In the genomic region with DNA sequence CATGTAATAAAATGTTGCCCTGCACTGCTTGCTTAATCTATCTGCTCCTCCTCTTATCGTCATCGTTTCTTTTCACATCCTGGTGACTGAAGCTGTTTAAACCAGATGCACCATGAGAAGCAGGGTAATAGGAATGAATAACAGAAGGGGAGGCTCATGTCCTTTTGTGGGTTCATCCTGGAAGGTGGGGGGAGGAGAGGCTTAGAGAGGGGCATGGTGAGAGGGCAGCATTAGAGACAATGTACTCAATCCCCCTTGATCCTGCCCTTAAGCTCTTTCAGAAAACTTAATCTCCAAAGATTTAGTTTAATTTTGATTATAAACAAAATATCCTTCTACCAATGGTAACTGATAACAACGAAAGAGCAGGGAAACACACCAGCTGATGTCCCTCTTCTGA, we compare ENCODE assay signal across 1 cellular context.
TF ChIP-seq lines count a peak whose summit lies in the region.

No MANE protein-coding gene starts in this region.

TF ChIP-seq in GM23338, 12 proteins besides CTCF, POLR2A, EP300 and RAD21 (continued from another document):
- TF ChIP-seq, protein P1, sequence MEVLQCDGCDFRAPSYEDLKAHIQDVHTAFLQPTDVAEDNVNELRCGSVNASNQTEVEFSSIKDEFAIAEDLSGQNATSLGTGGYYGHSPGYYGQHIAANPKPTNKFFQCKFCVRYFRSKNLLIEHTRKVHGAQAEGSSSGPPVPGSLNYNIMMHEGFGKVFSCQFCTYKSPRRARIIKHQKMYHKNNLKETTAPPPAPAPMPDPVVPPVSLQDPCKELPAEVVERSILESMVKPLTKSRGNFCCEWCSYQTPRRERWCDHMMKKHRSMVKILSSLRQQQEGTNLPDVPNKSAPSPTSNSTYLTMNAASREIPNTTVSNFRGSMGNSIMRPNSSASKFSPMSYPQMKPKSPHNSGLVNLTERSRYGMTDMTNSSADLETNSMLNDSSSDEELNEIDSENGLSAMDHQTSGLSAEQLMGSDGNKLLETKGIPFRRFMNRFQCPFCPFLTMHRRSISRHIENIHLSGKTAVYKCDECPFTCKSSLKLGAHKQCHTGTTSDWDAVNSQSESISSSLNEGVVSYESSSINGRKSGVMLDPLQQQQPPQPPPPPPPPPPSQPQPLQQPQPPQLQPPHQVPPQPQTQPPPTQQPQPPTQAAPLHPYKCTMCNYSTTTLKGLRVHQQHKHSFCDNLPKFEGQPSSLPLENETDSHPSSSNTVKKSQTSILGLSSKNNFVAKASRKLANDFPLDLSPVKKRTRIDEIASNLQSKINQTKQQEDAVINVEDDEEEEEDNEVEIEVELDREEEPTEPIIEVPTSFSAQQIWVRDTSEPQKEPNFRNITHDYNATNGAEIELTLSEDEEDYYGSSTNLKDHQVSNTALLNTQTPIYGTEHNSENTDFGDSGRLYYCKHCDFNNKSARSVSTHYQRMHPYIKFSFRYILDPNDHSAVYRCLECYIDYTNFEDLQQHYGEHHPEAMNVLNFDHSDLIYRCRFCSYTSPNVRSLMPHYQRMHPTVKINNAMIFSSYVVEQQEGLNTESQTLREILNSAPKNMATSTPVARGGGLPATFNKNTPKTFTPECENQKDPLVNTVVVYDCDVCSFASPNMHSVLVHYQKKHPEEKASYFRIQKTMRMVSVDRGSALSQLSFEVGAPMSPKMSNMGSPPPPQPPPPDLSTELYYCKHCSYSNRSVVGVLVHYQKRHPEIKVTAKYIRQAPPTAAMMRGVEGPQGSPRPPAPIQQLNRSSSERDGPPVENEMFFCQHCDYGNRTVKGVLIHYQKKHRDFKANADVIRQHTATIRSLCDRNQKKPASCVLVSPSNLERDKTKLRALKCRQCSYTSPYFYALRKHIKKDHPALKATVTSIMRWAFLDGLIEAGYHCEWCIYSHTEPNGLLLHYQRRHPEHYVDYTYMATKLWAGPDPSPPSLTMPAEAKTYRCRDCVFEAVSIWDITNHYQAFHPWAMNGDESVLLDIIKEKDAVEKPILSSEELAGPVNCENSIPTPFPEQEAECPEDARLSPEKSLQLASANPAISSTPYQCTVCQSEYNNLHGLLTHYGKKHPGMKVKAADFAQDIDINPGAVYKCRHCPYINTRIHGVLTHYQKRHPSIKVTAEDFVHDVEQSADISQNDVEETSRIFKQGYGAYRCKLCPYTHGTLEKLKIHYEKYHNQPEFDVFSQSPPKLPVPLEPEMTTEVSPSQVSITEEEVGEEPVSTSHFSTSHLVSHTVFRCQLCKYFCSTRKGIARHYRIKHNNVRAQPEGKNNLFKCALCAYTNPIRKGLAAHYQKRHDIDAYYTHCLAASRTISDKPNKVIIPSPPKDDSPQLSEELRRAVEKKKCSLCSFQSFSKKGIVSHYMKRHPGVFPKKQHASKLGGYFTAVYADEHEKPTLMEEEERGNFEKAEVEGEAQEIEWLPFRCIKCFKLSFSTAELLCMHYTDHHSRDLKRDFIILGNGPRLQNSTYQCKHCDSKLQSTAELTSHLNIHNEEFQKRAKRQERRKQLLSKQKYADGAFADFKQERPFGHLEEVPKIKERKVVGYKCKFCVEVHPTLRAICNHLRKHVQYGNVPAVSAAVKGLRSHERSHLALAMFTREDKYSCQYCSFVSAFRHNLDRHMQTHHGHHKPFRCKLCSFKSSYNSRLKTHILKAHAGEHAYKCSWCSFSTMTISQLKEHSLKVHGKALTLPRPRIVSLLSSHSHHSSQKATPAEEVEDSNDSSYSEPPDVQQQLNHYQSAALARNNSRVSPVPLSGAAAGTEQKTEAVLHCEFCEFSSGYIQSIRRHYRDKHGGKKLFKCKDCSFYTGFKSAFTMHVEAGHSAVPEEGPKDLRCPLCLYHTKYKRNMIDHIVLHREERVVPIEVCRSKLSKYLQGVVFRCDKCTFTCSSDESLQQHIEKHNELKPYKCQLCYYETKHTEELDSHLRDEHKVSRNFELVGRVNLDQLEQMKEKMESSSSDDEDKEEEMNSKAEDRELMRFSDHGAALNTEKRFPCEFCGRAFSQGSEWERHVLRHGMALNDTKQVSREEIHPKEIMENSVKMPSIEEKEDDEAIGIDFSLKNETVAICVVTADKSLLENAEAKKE (CRISPR knock-in tag; IDR thresholded peaks at IDR 0.05) = no peak
- TF ChIP-seq EZH2 (IDR thresholded peaks at IDR 0.05; ENCODE audit: low read depth, unreplicated experiment) (no peak), JUNB (IDR thresholded peaks at IDR 0.05; ENCODE audit: unreplicated experiment) (no peak)
